14 cellular contexts compared by ENCODE assay signal in the genomic region with DNA sequence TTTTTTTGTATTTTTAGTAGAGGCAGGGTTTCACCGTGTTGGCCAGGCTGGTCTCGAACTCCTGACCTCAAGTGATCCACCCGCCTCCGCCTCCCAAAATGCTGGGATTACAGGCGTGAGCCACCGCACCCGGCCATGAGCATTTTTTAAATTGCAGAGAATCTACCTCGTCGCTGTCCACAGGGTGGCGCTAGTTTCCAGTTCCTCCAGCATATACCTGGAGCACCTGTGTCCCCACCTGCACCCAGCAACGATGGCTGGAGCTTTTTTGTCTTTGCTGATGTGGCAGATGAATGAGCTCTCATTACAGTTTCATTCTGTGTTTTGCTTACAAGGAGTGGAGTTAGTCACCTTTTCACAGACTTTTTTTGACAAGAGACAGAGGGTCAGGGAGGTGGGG. TPM values are rescaled to one million over a fixed set of nuclear protein-coding genes. Genes with fewer than 3 reads are reported as not detected.
A peak's percentile ranks its signal among the peaks of the same experiment; 100 is the strongest.
DNase-seq lines count a peak whose midpoint lies in the region; ATAC-seq and TF ChIP-seq lines count a peak whose summit lies in the region.
"Not testable (repeated sequence)": the region's sequence is repeated elsewhere in the genome, so short reads cannot be mapped to it uniquely, and the experiment has no call there.
"Had no signal": no experiment of that assay in that cellular context is flagged by ENCODE, and none has a peak within 500 bp of the region (broad histone marks: within the 10 kb centered on the region; RNA-seq: fewer than 3 reads in every experiment).

No MANE protein-coding gene starts in this region.

- H3K27me3 ChIP-seq in GM06990 (replicated peaks; ENCODE audit: control insufficient read depth, insufficient read depth, low read length); Panc1 (ENCODE audit: control insufficient read depth, insufficient read depth, low read length): not testable (repeated sequence)

- H3K36me3 ChIP-seq in GM06990 (ENCODE audit: control insufficient read depth, insufficient read depth, low read length); Panc1 (ENCODE audit: control insufficient read depth, insufficient read depth, low read length): not testable (repeated sequence)

- not testable (repeated sequence) for H3K9me3 Mint-ChIP-seq in HFFc6; activated T-cell treated with anti-CD3 and anti-CD28 coated beads, Interleukin-2, amount 50 U/mL, for 72 hours; neural crest cell

- not testable (repeated sequence) for H3K36me3 Mint-ChIP-seq in HFFc6 (ENCODE audit: low read depth); activated T-cell treated with anti-CD3 and anti-CD28 coated beads, Interleukin-2, amount 50 U/mL, for 72 hours (ENCODE audit: insufficient read depth in 2 of 2); neural crest cell (ENCODE audit: low read depth)

- DNase-seq in GM06990 (ENCODE audit: extremely low read depth, insufficient read length); HFFc6; Panc1 (ENCODE audit: low read depth, low spot score); neural crest cell (ENCODE audit: low read depth, low spot score): not testable (repeated sequence)
- DNase-seq in NCI-H2107 treated with DMSO at 0.1 percent for 48 hours (lab: John Stamatoyannopoulos, UW; ENCODE audit: unreplicated experiment) (peak; percentile 9), germinal center (ENCODE audit: low spot score) (peak; percentile 14)
- peak; percentile 12 to 29 for DNase-seq in activated T-cell treated with anti-CD3 and anti-CD28 coated beads, Interleukin-2, amount 50 U/mL, for 72 hours

- POLR2A ChIA-PET in Panc1 (lab: Charles Lee), result not testable (repeated sequence)

- H3K27ac ChIP-seq in Panc1 (ENCODE audit: low read length), result not testable (repeated sequence)

- not testable (repeated sequence) for H3K27ac Mint-ChIP-seq in HFFc6; activated T-cell treated with anti-CD3 and anti-CD28 coated beads, Interleukin-2, amount 50 U/mL, for 72 hours; neural crest cell (ENCODE audit: unreplicated experiment)

- H3K9me3 ChIP-seq in Panc1 (ENCODE audit: control insufficient read depth, insufficient read depth, low read depth, low read length), result not testable (repeated sequence)

- H3K4me1 Mint-ChIP-seq in HFFc6 (ENCODE audit: low read depth); activated T-cell treated with anti-CD3 and anti-CD28 coated beads, Interleukin-2, amount 50 U/mL, for 72 hours (ENCODE audit: low read depth): not testable (repeated sequence)
- peaks cover 16% of the 10 kb centered on the region for H3K4me1 Mint-ChIP-seq in neural crest cell

- in situ Hi-C loops in Panc1 (cut with HindIII; ENCODE audit: low pct_unique_long_range_greater_than_20kb, low sequenced_read_pairs), result not testable (repeated sequence)

- not testable (repeated sequence) for ATAC-seq in Panc1; activated T-cell treated with anti-CD3 and anti-CD28 coated beads, Interleukin-2, amount 50 U/mL, for 72 hours (replicated peaks in 1 of 2)

- intact Hi-C loops in Panc1 (cut with micrococcal nuclease; ENCODE audit: unreplicated experiment), result not testable (repeated sequence)

- not testable (repeated sequence) for H3K27me3 Mint-ChIP-seq in HFFc6 (ENCODE audit: insufficient read depth); activated T-cell treated with anti-CD3 and anti-CD28 coated beads, Interleukin-2, amount 50 U/mL, for 72 hours (ENCODE audit: low read depth); neural crest cell (ENCODE audit: low read depth)

- TF ChIP-seq CTCF in GM06990 (IDR thresholded peaks at IDR 0.05; ENCODE audit: insufficient read depth, low read length, poor library complexity, severe bottlenecking), result peak; percentile 33
- TF ChIP-seq CTCF in HFFc6 (IDR thresholded peaks at IDR 0.05), result 0 out of 2 replicates have a peak, but pooled peaks have one; percentile 30
- TF ChIP-seq CTCF in Panc1 (IDR thresholded peaks at IDR 0.05), result peak; percentile 64
- peak; percentile 43 for TF ChIP-seq CTCF in neural crest cell (conservative IDR thresholded peaks at IDR 0.05)

- H3K4me1 ChIP-seq in Panc1 (ENCODE audit: control insufficient read depth, insufficient read depth, low read length), result not testable (repeated sequence)

- not testable (repeated sequence) for H3K4me3 Mint-ChIP-seq in HFFc6; activated T-cell treated with anti-CD3 and anti-CD28 coated beads, Interleukin-2, amount 50 U/mL, for 72 hours; neural crest cell

- not testable (repeated sequence) for BruUV-seq in Panc1 (replicated peaks; lab: Mats Ljungman, UMichigan)

- H3K4me3 ChIP-seq in GM06990 (replicated peaks; ENCODE audit: low read depth, low read length); Panc1 (ENCODE audit: low read depth in 2 of 2, low read length in 2 of 2): not testable (repeated sequence)

- CTCF ChIA-PET in Panc1 (lab: Charles Lee), result interaction anchor here (1.0 to 1.1 kb wide), 2 partner anchors 22 to 90 kb away, joined by 4 read pairs; no protein-coding TSS in a partner anchor

RNA-seq across cellular contexts. Expression of gene MYH14, which starts 34.1 kb away (rescaled TPM):
- under 1 TPM in 1 of 6 experiments, not detected in 5; 0.09 TPM for total RNA-seq in HFFc6 (2021; fragmentation: NEBNext Ultra II Directional; extraction: Animal tissue kit (Norgen Biotek cat#: 25700))
- total RNA-seq in Panc1 (2021; ENCODE audit: unreplicated experiment) (23.8 TPM), neural crest cell (4.0 and 4.7 TPM in 2 replicates)
- polyA plus RNA-seq in Panc1 (2012; ENCODE audit: insufficient read length), result 24.8 TPM
- not detected for total RNA-seq in activated T-cell treated with anti-CD3 and anti-CD28 coated beads, Interleukin-2, amount 50 U/mL, for 72 hours
- total RNA-seq: activated B cell treated with CpG ODN at 0.5 μM for 24 hours; activated CD8-positive, alpha-beta memory T cell treated with anti-CD3 and anti-CD28 coated beads for 36 hours; activated T-helper 1 cell treated with anti-CD3 and anti-CD28 coated beads, Interleukin-12 subunit alpha, Interleukin-12 subunit beta, Interleukin-2, Interleukin-4 antibody, amounts not matched to agents 30 ng/mL and 10 ng/mL and 1 ng/mL, durations not matched to agents 14 hours and 24 hours and 36 hours; astrocyte; CD8-positive, alpha-beta T cell; natural killer cell; T-helper 2 cell treated with Interferon-gamma antibody and Interleukin-4, amounts not matched to agents 100 ng/mL and 5 ng/mL, for 36 hours had no signal
